In the genomic region with DNA sequence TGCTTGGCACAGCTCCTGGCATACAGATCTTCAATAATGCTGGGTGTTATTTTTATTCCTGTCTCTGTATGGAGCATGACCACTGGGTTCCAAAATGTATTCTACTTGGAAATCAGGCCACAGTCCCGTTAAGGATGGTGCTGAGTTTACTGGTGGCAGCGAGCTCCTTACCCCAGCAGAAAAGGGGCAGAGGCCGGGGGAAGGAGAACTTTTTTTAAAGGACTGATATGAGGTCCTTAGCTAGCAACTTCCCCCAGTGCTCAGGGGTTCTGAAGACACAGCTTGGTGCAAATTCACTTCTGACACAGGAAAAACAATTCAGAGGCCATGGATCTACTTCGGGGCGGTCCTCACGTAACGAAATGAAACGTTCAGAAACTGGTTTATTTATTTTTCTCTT, we compare ENCODE assay signal across 1 cellular context.
TF ChIP-seq lines count a peak whose summit lies in the region.

No MANE protein-coding gene starts in this region.

TF ChIP-seq in HepG2, 621 proteins besides CTCF, POLR2A, EP300 and RAD21 (continued from another document):
- no peak for TF ChIP-seq TIGD3 (CRISPR knock-in tag; IDR thresholded peaks at IDR 0.05; ENCODE audit: borderline replicate concordance)
- TF ChIP-seq NCOR1 (IDR thresholded peaks at IDR 0.05; ENCODE audit: borderline replicate concordance, low read length): no peak; the same call in 1 of the 2 replicates
- peak; percentile 80; the same call in 1 of the 2 replicates for TF ChIP-seq ZNF224 (CRISPR knock-in tag; IDR thresholded peaks at IDR 0.05)
- peak; percentile 57; the same call in 1 of the 2 replicates for TF ChIP-seq ZNF605 (CRISPR knock-in tag; IDR thresholded peaks at IDR 0.05)
- TF ChIP-seq ZMYM2 (CRISPR knock-in tag; IDR thresholded peaks at IDR 0.05): 0 out of 2 replicates have a peak, but pooled peaks have one; percentile 27
- peak; percentile 15; the same call in 1 of the 2 replicates for TF ChIP-seq PHF21A (CRISPR knock-in tag; IDR thresholded peaks at IDR 0.05)
- TF ChIP-seq HNF4G (IDR thresholded peaks at IDR 0.05; ENCODE audit: borderline replicate concordance, low read depth, low read length): no peak
- TF ChIP-seq HNF4G (CRISPR knock-in tag; IDR thresholded peaks at IDR 0.05; ENCODE audit: borderline replicate concordance, low read depth): no peak
- TF ChIP-seq, protein P1, sequence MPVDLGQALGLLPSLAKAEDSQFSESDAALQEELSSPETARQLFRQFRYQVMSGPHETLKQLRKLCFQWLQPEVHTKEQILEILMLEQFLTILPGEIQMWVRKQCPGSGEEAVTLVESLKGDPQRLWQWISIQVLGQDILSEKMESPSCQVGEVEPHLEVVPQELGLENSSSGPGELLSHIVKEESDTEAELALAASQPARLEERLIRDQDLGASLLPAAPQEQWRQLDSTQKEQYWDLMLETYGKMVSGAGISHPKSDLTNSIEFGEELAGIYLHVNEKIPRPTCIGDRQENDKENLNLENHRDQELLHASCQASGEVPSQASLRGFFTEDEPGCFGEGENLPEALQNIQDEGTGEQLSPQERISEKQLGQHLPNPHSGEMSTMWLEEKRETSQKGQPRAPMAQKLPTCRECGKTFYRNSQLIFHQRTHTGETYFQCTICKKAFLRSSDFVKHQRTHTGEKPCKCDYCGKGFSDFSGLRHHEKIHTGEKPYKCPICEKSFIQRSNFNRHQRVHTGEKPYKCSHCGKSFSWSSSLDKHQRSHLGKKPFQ (CRISPR knock-in tag; IDR thresholded peaks at IDR 0.05; ENCODE audit: insufficient replicate concordance): peak; percentile 65
- 0 out of 2 replicates have a peak, but pooled peaks have one; percentile 29 for TF ChIP-seq ZFP82 (CRISPR knock-in tag; IDR thresholded peaks at IDR 0.05; ENCODE audit: borderline replicate concordance)
- TF ChIP-seq ZHX2 (IDR thresholded peaks at IDR 0.05; ENCODE audit: low read depth): no peak
- TF ChIP-seq ZHX2 (CRISPR knock-in tag; IDR thresholded peaks at IDR 0.05; ENCODE audit: borderline replicate concordance): no peak
- TF ChIP-seq ZNF670 (CRISPR knock-in tag; IDR thresholded peaks at IDR 0.05; ENCODE audit: borderline replicate concordance): 0 out of 2 replicates have a peak, but pooled peaks have one; percentile 24
- TF ChIP-seq ZNF446 (CRISPR knock-in tag; IDR thresholded peaks at IDR 0.05): no peak
- TF ChIP-seq DNMT3B (CRISPR knock-in tag; conservative IDR thresholded peaks at IDR 0.05): no peak
- TF ChIP-seq SOX13 (IDR thresholded peaks at IDR 0.05): 0 out of 2 replicates have a peak, but pooled peaks have one; percentile 8
- no peak for TF ChIP-seq SOX13 (CRISPR knock-in tag; conservative IDR thresholded peaks at IDR 0.05 in 1 of 2, IDR thresholded peaks at IDR 0.05 in 1 of 2)
- no peak for TF ChIP-seq AGO2 (optimal IDR thresholded peaks at IDR 0.05; ENCODE audit: low read depth, low read length)
- TF ChIP-seq NKX3-1 (CRISPR knock-in tag; IDR thresholded peaks at IDR 0.05): 0 out of 2 replicates have a peak, but pooled peaks have one; percentile 10
- TF ChIP-seq, protein P2, sequence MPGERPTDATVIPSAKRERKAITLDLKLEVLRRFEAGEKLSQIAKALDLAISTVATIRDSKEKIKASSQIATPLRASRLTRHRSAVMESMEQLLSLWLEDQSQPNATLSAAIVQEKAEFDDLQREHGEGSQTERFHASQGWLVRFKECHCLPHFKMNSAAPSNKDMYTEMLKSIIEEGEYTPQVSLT (CRISPR knock-in tag; IDR thresholded peaks at IDR 0.05; ENCODE audit: borderline replicate concordance, low read depth): 0 out of 2 replicates have a peak, but pooled peaks have one; percentile 27
